In genomic region chr1:110165761-110166231, GRCh38 we compare ENCODE assay signal across 22 cellular contexts. TPM values are rescaled to one million over a fixed set of nuclear protein-coding genes. Genes with fewer than 3 reads are reported as not detected.
"Had no signal": no experiment of that assay in that cellular context is flagged by ENCODE, and none has a peak within 500 bp of the region (broad histone marks: within the 10 kb centered on the region; RNA-seq: fewer than 3 reads in every experiment).

No MANE protein-coding gene starts in this region.

- DNase-seq: activated CD4-positive, alpha-beta T cell treated with anti-CD3 and anti-CD28 coated beads for 4 hours; activated CD8-positive, alpha-beta memory T cell treated with anti-CD3 and anti-CD28 coated beads, Interleukin-2, amount 50 U/mL, for 4 hours; activated CD8-positive, alpha-beta T cell treated with anti-CD3 and anti-CD28 coated beads for 36 hours; activated gamma-delta T cell treated with Interleukin-2 at 50 U/mL for 16 hours; activated naive CD4-positive, alpha-beta T cell treated with anti-CD3 and anti-CD28 coated beads, Interleukin-2, amount 10 ng/mL, durations not matched to agents 7 days and 5 days; activated naive CD8-positive, alpha-beta T cell treated with anti-CD3 and anti-CD28 coated beads, Interleukin-2, amount 10 ng/mL, durations not matched to agents 7 days and 5 days; activated T-cell treated with anti-CD3 and anti-CD28 coated beads, Interleukin-2, amount 50 U/mL, for 72 hours; aorta; central memory CD4-positive, alpha-beta T cell; NCI-H1105 treated with DMSO at 0.1 percent for 48 hours; NCI-H1436 treated with DMSO at 0.1 percent for 48 hours; NCI-H187 treated with DMSO at 0.1 percent for 48 hours; NCI-H2171; NCI-H345; NCI-H510A; NCI-H69; PC-9; T-cell; T-helper 2 cell; T1000 had no signal

- ATAC-seq: activated CD4-positive, CD25-positive, alpha-beta regulatory T cell treated with anti-CD3 and anti-CD28 coated beads, Interleukin-2, amount 50 U/mL, for 24 hours; activated CD8-positive, alpha-beta T cell treated with anti-CD3 and anti-CD28 coated beads for 36 hours; activated T-cell treated with anti-CD3 and anti-CD28 coated beads, Interleukin-2, amount 50 U/mL, for 72 hours; T-cell had no signal

RNA-seq across cellular contexts. Expression of gene SLC6A17, which starts 15.5 kb away (rescaled TPM):
- total RNA-seq: activated naive CD8-positive, alpha-beta T cell treated with anti-CD3 and anti-CD28 coated beads, Interleukin-2, amount 10 ng/mL, durations not matched to agents 7 days and 5 days; T-cell had no signal

RNA-seq across cellular contexts. Expression of gene UBL4B, which starts 53.6 kb away (rescaled TPM):
- total RNA-seq: activated CD8-positive, alpha-beta T cell treated with anti-CD3 and anti-CD28 coated beads for 36 hours; activated naive CD8-positive, alpha-beta T cell treated with anti-CD3 and anti-CD28 coated beads, Interleukin-2, amount 10 ng/mL, durations not matched to agents 7 days and 5 days; activated T-cell treated with anti-CD3 and anti-CD28 coated beads, Interleukin-2, amount 50 U/mL, for 72 hours; activated T-helper 2 cell treated with anti-CD3 and anti-CD28 coated beads, Interferon-gamma antibody, Interleukin-2, Interleukin-4, amounts not matched to agents 10 μg/mL and 5 μg/mL and 100 μg/mL, durations not matched to agents 14 hours and 24 hours and 36 hours; aorta; T-cell had no signal
